Comparison of ENCODE assay signal across 2 cellular contexts in the genomic region with DNA sequence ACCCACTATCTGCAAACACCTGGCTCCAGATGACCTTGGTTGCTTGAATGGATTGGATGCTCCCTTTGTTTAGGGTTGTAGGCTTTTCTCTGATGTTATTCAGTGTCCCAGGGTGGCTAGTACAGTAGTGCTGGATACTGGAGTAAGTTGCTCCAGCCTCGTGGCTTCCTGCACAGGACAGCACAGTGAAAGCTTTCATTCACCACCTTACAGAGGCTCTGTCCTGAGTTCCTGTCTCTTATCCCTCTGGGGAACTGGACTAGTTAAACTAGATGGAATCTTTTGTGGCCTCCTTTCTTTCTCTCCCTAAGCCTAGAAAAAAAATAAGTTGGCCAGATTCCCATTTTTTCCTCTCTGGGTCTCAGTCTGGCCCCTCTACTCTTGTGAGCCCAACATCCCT.
TF ChIP-seq lines count a peak whose summit lies in the region.

No MANE protein-coding gene starts in this region.

TF ChIP-seq in HCT116, 20 proteins besides CTCF, POLR2A, EP300 and RAD21:
- TF ChIP-seq TCF7L2 (IDR thresholded peaks at IDR 0.05; ENCODE audit: borderline replicate concordance, extremely low read depth, insufficient read depth, insufficient read length) = no peak
- TF ChIP-seq CBX3 (IDR thresholded peaks at IDR 0.05; ENCODE audit: low read depth) = no peak
- TF ChIP-seq MAX (IDR thresholded peaks at IDR 0.05) = no peak
- TF ChIP-seq SRF (IDR thresholded peaks at IDR 0.05; ENCODE audit: low read depth) = no peak
- TF ChIP-seq POLR2AphosphoS5 (IDR thresholded peaks at IDR 0.05; ENCODE audit: low read depth, low read length) = no peak
- no peak for TF ChIP-seq EZH2phosphoT487 (IDR thresholded peaks at IDR 0.05; ENCODE audit: borderline replicate concordance)
- TF ChIP-seq FOSL1 (IDR thresholded peaks at IDR 0.05; ENCODE audit: low read depth) = no peak
- TF ChIP-seq SIN3A (IDR thresholded peaks at IDR 0.05; ENCODE audit: low read depth) = no peak
- TF ChIP-seq EZH2 (IDR thresholded peaks at IDR 0.05) = no peak
- no peak for TF ChIP-seq ELF1 (IDR thresholded peaks at IDR 0.05; ENCODE audit: borderline replicate concordance, low read depth)

TF ChIP-seq in GM23338, 12 proteins besides CTCF, POLR2A, EP300 and RAD21:
- TF ChIP-seq ZNF114 (CRISPR knock-in tag; IDR thresholded peaks at IDR 0.05) (no peak), NANOG (IDR thresholded peaks at IDR 0.05; ENCODE audit: borderline replicate concordance) (no peak), CREB1 (CRISPR knock-in tag; IDR thresholded peaks at IDR 0.05; ENCODE audit: low read depth) (no peak), POLR2AphosphoS5 (IDR thresholded peaks at IDR 0.05; ENCODE audit: low read depth) (no peak), EZH2 (IDR thresholded peaks at IDR 0.05; ENCODE audit: low read depth, unreplicated experiment) (no peak), REST (IDR thresholded peaks at IDR 0.05; ENCODE audit: unreplicated experiment) (no peak), EZH2phosphoT487 (IDR thresholded peaks at IDR 0.05; ENCODE audit: unreplicated experiment) (no peak), STAT1 (IDR thresholded peaks at IDR 0.05; ENCODE audit: unreplicated experiment) (no peak), ZNF331 (CRISPR knock-in tag; IDR thresholded peaks at IDR 0.05; ENCODE audit: low read depth) (no peak), JUNB (IDR thresholded peaks at IDR 0.05; ENCODE audit: unreplicated experiment) (no peak)
- TF ChIP-seq, protein P1, sequence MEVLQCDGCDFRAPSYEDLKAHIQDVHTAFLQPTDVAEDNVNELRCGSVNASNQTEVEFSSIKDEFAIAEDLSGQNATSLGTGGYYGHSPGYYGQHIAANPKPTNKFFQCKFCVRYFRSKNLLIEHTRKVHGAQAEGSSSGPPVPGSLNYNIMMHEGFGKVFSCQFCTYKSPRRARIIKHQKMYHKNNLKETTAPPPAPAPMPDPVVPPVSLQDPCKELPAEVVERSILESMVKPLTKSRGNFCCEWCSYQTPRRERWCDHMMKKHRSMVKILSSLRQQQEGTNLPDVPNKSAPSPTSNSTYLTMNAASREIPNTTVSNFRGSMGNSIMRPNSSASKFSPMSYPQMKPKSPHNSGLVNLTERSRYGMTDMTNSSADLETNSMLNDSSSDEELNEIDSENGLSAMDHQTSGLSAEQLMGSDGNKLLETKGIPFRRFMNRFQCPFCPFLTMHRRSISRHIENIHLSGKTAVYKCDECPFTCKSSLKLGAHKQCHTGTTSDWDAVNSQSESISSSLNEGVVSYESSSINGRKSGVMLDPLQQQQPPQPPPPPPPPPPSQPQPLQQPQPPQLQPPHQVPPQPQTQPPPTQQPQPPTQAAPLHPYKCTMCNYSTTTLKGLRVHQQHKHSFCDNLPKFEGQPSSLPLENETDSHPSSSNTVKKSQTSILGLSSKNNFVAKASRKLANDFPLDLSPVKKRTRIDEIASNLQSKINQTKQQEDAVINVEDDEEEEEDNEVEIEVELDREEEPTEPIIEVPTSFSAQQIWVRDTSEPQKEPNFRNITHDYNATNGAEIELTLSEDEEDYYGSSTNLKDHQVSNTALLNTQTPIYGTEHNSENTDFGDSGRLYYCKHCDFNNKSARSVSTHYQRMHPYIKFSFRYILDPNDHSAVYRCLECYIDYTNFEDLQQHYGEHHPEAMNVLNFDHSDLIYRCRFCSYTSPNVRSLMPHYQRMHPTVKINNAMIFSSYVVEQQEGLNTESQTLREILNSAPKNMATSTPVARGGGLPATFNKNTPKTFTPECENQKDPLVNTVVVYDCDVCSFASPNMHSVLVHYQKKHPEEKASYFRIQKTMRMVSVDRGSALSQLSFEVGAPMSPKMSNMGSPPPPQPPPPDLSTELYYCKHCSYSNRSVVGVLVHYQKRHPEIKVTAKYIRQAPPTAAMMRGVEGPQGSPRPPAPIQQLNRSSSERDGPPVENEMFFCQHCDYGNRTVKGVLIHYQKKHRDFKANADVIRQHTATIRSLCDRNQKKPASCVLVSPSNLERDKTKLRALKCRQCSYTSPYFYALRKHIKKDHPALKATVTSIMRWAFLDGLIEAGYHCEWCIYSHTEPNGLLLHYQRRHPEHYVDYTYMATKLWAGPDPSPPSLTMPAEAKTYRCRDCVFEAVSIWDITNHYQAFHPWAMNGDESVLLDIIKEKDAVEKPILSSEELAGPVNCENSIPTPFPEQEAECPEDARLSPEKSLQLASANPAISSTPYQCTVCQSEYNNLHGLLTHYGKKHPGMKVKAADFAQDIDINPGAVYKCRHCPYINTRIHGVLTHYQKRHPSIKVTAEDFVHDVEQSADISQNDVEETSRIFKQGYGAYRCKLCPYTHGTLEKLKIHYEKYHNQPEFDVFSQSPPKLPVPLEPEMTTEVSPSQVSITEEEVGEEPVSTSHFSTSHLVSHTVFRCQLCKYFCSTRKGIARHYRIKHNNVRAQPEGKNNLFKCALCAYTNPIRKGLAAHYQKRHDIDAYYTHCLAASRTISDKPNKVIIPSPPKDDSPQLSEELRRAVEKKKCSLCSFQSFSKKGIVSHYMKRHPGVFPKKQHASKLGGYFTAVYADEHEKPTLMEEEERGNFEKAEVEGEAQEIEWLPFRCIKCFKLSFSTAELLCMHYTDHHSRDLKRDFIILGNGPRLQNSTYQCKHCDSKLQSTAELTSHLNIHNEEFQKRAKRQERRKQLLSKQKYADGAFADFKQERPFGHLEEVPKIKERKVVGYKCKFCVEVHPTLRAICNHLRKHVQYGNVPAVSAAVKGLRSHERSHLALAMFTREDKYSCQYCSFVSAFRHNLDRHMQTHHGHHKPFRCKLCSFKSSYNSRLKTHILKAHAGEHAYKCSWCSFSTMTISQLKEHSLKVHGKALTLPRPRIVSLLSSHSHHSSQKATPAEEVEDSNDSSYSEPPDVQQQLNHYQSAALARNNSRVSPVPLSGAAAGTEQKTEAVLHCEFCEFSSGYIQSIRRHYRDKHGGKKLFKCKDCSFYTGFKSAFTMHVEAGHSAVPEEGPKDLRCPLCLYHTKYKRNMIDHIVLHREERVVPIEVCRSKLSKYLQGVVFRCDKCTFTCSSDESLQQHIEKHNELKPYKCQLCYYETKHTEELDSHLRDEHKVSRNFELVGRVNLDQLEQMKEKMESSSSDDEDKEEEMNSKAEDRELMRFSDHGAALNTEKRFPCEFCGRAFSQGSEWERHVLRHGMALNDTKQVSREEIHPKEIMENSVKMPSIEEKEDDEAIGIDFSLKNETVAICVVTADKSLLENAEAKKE (CRISPR knock-in tag; IDR thresholded peaks at IDR 0.05) = no peak
- TF ChIP-seq, protein P2, sequence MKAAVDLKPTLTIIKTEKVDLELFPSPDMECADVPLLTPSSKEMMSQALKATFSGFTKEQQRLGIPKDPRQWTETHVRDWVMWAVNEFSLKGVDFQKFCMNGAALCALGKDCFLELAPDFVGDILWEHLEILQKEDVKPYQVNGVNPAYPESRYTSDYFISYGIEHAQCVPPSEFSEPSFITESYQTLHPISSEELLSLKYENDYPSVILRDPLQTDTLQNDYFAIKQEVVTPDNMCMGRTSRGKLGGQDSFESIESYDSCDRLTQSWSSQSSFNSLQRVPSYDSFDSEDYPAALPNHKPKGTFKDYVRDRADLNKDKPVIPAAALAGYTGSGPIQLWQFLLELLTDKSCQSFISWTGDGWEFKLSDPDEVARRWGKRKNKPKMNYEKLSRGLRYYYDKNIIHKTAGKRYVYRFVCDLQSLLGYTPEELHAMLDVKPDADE (IDR thresholded peaks at IDR 0.05) = no peak
TF ChIP-seq in GM23338: peak in this region for 0.
